24 cellular contexts compared by ENCODE assay signal in genomic region chr17:44251062-44251461, GRCh38. TPM values are rescaled to one million over a fixed set of nuclear protein-coding genes. Genes with fewer than 3 reads are reported as not detected.
"Had no signal": no experiment of that assay in that cellular context is flagged by ENCODE, and none has a peak within 500 bp of the region (broad histone marks: within the 10 kb centered on the region; RNA-seq: fewer than 3 reads in every experiment).

No MANE protein-coding gene starts in this region.

- H3K9me3 Mint-ChIP-seq: activated B cell treated with CpG ODN at 0.5 μM for 24 hours; activated CD4-positive, alpha-beta T cell treated with anti-CD3 and anti-CD28 coated beads, Interleukin-2, amount 10 ng/mL, durations not matched to agents 24 days and 14 days; activated naive CD4-positive, alpha-beta T cell treated with anti-CD3 and anti-CD28 coated beads, Interleukin-2, amount 50 U/mL, for 72 hours; activated T-cell treated with anti-CD3 and anti-CD28 coated beads, Interleukin-2, amount 50 U/mL, for 4 hours; T-helper 1 cell treated with Interleukin-12 subunit alpha and Interleukin-12 subunit beta and Interleukin-4 antibody, amounts not matched to agents 30 μg/mL and 1 μg/mL, for 36 hours had no signal

- H3K36me3 Mint-ChIP-seq: activated CD8-positive, alpha-beta memory T cell treated with anti-CD3 and anti-CD28 coated beads, Interleukin-2, amount 10 ng/mL, durations not matched to agents 7 days and 5 days; activated naive CD4-positive, alpha-beta T cell treated with anti-CD3 and anti-CD28 coated beads, Interleukin-2, amount 50 U/mL, for 72 hours had no signal

- H3K4me3 ChIP-seq: SJSA1 had no signal

- FAIRE-seq: RCC 7860 had no signal

- H3K4me3 Mint-ChIP-seq: activated B cell treated with CpG ODN at 0.5 μM for 24 hours; activated CD4-positive, alpha-beta T cell treated with anti-CD3 and anti-CD28 coated beads, Interleukin-2, amount 10 ng/mL, durations not matched to agents 24 days and 14 days; activated CD8-positive, alpha-beta memory T cell treated with anti-CD3 and anti-CD28 coated beads, Interleukin-2, amount 10 ng/mL, durations not matched to agents 7 days and 5 days; activated T-cell treated with anti-CD3 and anti-CD28 coated beads, Interleukin-2, amount 50 U/mL, for 4 hours; T-helper 1 cell treated with Interleukin-12 subunit alpha and Interleukin-12 subunit beta and Interleukin-4 antibody, amounts not matched to agents 30 μg/mL and 1 μg/mL, for 36 hours had no signal

- H3K27ac ChIP-seq: SJSA1 had no signal

- H3K36me3 ChIP-seq: SJSA1 had no signal

- DNase-seq: activated B cell treated with CpG ODN at 0.5 μM for 24 hours; activated CD4-positive, alpha-beta T cell treated with anti-CD3 and anti-CD28 coated beads for 1 hour; activated CD4-positive, alpha-beta T cell treated with anti-CD3 and anti-CD28 coated beads, Interleukin-2, amount 10 ng/mL, durations not matched to agents 24 days and 14 days; activated CD4-positive, alpha-beta T cell treated with anti-CD3 and anti-CD28 coated beads, Interleukin-2, amount 50 U/mL, for 48 hours; activated CD8-positive, alpha-beta memory T cell treated with anti-CD3 and anti-CD28 coated beads, Interleukin-2, amount 10 ng/mL, durations not matched to agents 7 days and 5 days; activated effector memory CD4-positive, alpha-beta T cell treated with anti-CD3 and anti-CD28 coated beads, Interleukin-2, amount 50 U/mL, for 16 hours; activated naive CD4-positive, alpha-beta T cell treated with Interleukin-2 at 50 U/mL for 16 hours; activated T-cell treated with anti-CD3 and anti-CD28 coated beads, Interleukin-2, amount 50 U/mL, for 4 hours; cerebellar nuclear complex; Karpas-422; MM.1S; NCI-H1105; NCI-H1436; NCI-H1694 treated with DMSO at 0.1 percent for 48 hours; NCI-H2029 treated with DMSO at 0.1 percent for 48 hours; NCI-H510A treated with DMSO at 0.1 percent for 48 hours; PC-3; SHP77; SW 1271 had no signal

- H3K27me3 Mint-ChIP-seq: activated CD4-positive, alpha-beta T cell treated with anti-CD3 and anti-CD28 coated beads, Interleukin-2, amount 10 ng/mL, durations not matched to agents 24 days and 14 days; activated CD8-positive, alpha-beta memory T cell treated with anti-CD3 and anti-CD28 coated beads, Interleukin-2, amount 10 ng/mL, durations not matched to agents 7 days and 5 days had no signal

- ATAC-seq: activated CD8-positive, alpha-beta memory T cell treated with anti-CD3 and anti-CD28 coated beads, Interleukin-2, amount 10 ng/mL, durations not matched to agents 7 days and 5 days; activated naive CD4-positive, alpha-beta T cell treated with anti-CD3 and anti-CD28 coated beads, Interleukin-2, amount 50 U/mL, for 72 hours; SK-N-SH treated with all-trans-retinoic acid at 6 μM for 48 hours had no signal

- H3K4me1 ChIP-seq: SJSA1 had no signal

- H3K27ac Mint-ChIP-seq: activated B cell treated with CpG ODN at 0.5 μM for 24 hours; activated CD4-positive, alpha-beta T cell treated with anti-CD3 and anti-CD28 coated beads, Interleukin-2, amount 10 ng/mL, durations not matched to agents 24 days and 14 days; activated CD8-positive, alpha-beta memory T cell treated with anti-CD3 and anti-CD28 coated beads, Interleukin-2, amount 10 ng/mL, durations not matched to agents 7 days and 5 days; T-helper 1 cell treated with Interleukin-12 subunit alpha and Interleukin-12 subunit beta and Interleukin-4 antibody, amounts not matched to agents 30 μg/mL and 1 μg/mL, for 36 hours had no signal

RNA-seq across cellular contexts. Expression of gene SLC4A1, which starts 16.9 kb away (rescaled TPM):
- total RNA-seq: activated CD4-positive, alpha-beta T cell treated with anti-CD3 and anti-CD28 coated beads, Interleukin-2, amount 10 ng/mL, durations not matched to agents 24 days and 14 days; activated CD8-positive, alpha-beta memory T cell treated with anti-CD3 and anti-CD28 coated beads, Interleukin-2, amount 10 ng/mL, durations not matched to agents 7 days and 5 days; activated naive CD4-positive, alpha-beta T cell treated with anti-CD3 and anti-CD28 coated beads, Interleukin-2, amount 50 U/mL, for 72 hours; activated T-cell treated with anti-CD3 and anti-CD28 coated beads, Interleukin-2, amount 50 U/mL, for 4 hours; PC-3; SJSA1 had no signal

RNA-seq across cellular contexts. Expression of gene RUNDC3A, which starts 57.3 kb away (rescaled TPM):
- total RNA-seq: SJSA1 had no signal
